ENCODE assay signal across 8 cellular contexts in genomic region chr1:1324084-1324523, GRCh38. TPM values are rescaled to one million over a fixed set of nuclear protein-coding genes. Genes with fewer than 3 reads are reported as not detected.
A peak's percentile ranks its signal among the peaks of the same experiment; 100 is the strongest.
DNase-seq lines count a peak whose midpoint lies in the region; ATAC-seq and TF ChIP-seq lines count a peak whose summit lies in the region.

No MANE protein-coding gene starts in this region.

- H3K4me1 ChIP-seq in cardiac muscle cell (ENCODE audit: low read depth): peaks cover 9% of the 10 kb centered on the region

- no peaks in the 10 kb centered on the region for H3K9me3 ChIP-seq in cardiac muscle cell (ENCODE audit: low read depth)

- intact Hi-C loops in left cardiac atrium (cut with DNase I): no loop called here

- ATAC-seq in left cardiac atrium (no peak), HG03460 (IDR thresholded peaks at IDR 0.05; ENCODE audit: unreplicated experiment) (peak; percentile 6)
- ATAC-seq in natural killer cell treated with Interleukin-12 subunit alpha and Interleukin-12 subunit beta and Interleukin-15 and Interleukin-18, amount 100 ng/mL, for 72 hours: peak; percentile 55 to 58

- no peak overlapping the region for H3K27ac ChIP-seq in cardiac muscle cell
- H3K27ac ChIP-seq in caudate nucleus (ENCODE audit: low read depth, low read length): peak overlapping the region; percentile 58

- H3K4me3 ChIP-seq in cardiac muscle cell: peak overlapping the region; percentile 98

- H3K27ac Mint-ChIP-seq in natural killer cell treated with Interleukin-12 subunit alpha and Interleukin-12 subunit beta and Interleukin-15 and Interleukin-18, amount 100 ng/mL, for 72 hours: peak overlapping the region; percentile 51 to 80

- H3K36me3 ChIP-seq in cardiac muscle cell: peaks cover 4% of the 10 kb centered on the region

- no peak for TF ChIP-seq CTCF in cardiac muscle cell (IDR thresholded peaks at IDR 0.05; ENCODE audit: low read depth, low read length)

- no peaks in the 10 kb centered on the region for H3K9me3 Mint-ChIP-seq in natural killer cell treated with Interleukin-12 subunit alpha and Interleukin-12 subunit beta and Interleukin-15 and Interleukin-18, amount 100 ng/mL, for 72 hours

- peaks cover 6% of the 10 kb centered on the region for H3K36me3 Mint-ChIP-seq in natural killer cell treated with Interleukin-12 subunit alpha and Interleukin-12 subunit beta and Interleukin-15 and Interleukin-18, amount 100 ng/mL, for 72 hours

- DNase-seq in cardiac muscle cell (ENCODE audit: low read depth in 1 of 2, low spot score in 1 of 2): no peak
- DNase-seq in left cardiac atrium: no peak
- no peak for DNase-seq in caudate nucleus (lab: John Stamatoyannopoulos, UW)
- no peak for DNase-seq in natural killer cell treated with Interleukin-12 subunit alpha and Interleukin-12 subunit beta and Interleukin-15 and Interleukin-18, amount 100 ng/mL, for 72 hours (ENCODE audit: low spot score)
- no peak for DNase-seq in NCI-H1417 (lab: John Stamatoyannopoulos, UW)
- DNase-seq in EL: no peak
- no peak for DNase-seq in middle frontal gyrus (ENCODE audit: extremely low spot score, low spot score)

- H3K4me1 Mint-ChIP-seq in natural killer cell treated with Interleukin-12 subunit alpha and Interleukin-12 subunit beta and Interleukin-15 and Interleukin-18, amount 100 ng/mL, for 72 hours (ENCODE audit: low read depth in 2 of 2): peaks cover 20 to 28% of the 10 kb centered on the region in 2 donors

- H3K27me3 Mint-ChIP-seq in natural killer cell treated with Interleukin-12 subunit alpha and Interleukin-12 subunit beta and Interleukin-15 and Interleukin-18, amount 100 ng/mL, for 72 hours: no peaks in the 10 kb centered on the region

- H3K27me3 ChIP-seq in cardiac muscle cell: no peaks in the 10 kb centered on the region

- peak overlapping the region; percentile 85 for H3K4me3 Mint-ChIP-seq in natural killer cell treated with Interleukin-12 subunit alpha and Interleukin-12 subunit beta and Interleukin-15 and Interleukin-18, amount 100 ng/mL, for 72 hours

RNA-seq across cellular contexts. Expression of gene INTS11, which starts 0.4 kb away (rescaled TPM):
- total RNA-seq in cardiac muscle cell (100.0 and 124 TPM in 2 replicates), left cardiac atrium (10 to 100 TPM; 48.5 to 60.0 TPM)
- 75.8 and 86.4 TPM in 2 replicates for polyA plus RNA-seq in cardiac muscle cell
- total RNA-seq in natural killer cell treated with Interleukin-12 subunit alpha and Interleukin-12 subunit beta and Interleukin-15 and Interleukin-18, amount 100 ng/mL, for 72 hours: 100 to 1,000 TPM; 122 to 204 TPM

RNA-seq across cellular contexts. Expression of gene CPTP, which starts 0.5 kb away (rescaled TPM):
- 38.5 and 49.3 TPM in 2 replicates for total RNA-seq in cardiac muscle cell
- 33.7 and 38.0 TPM in 2 replicates for polyA plus RNA-seq in cardiac muscle cell
- total RNA-seq in left cardiac atrium: 10 to 100 TPM; 31.8 to 32.5 TPM
- 10 to 100 TPM; 15.7 to 20.1 TPM for total RNA-seq in natural killer cell treated with Interleukin-12 subunit alpha and Interleukin-12 subunit beta and Interleukin-15 and Interleukin-18, amount 100 ng/mL, for 72 hours

RNA-seq across cellular contexts. Expression of gene TAS1R3, which starts 7.0 kb away (rescaled TPM):
- total RNA-seq in cardiac muscle cell: 0.81 and 1.1 TPM in 2 replicates
- 0.32 and 0.70 TPM in 2 replicates for polyA plus RNA-seq in cardiac muscle cell
- under 1 TPM; 0.44 to 0.65 TPM for total RNA-seq in left cardiac atrium
- under 1 TPM; 0.81 to 0.89 TPM for total RNA-seq in natural killer cell treated with Interleukin-12 subunit alpha and Interleukin-12 subunit beta and Interleukin-15 and Interleukin-18, amount 100 ng/mL, for 72 hours

RNA-seq across cellular contexts. Expression of gene PUSL1, which starts 15.7 kb away (rescaled TPM):
- total RNA-seq in cardiac muscle cell: 22.1 and 25.0 TPM in 2 replicates
- polyA plus RNA-seq in cardiac muscle cell: 17.4 and 18.7 TPM in 2 replicates
- 10 to 100 TPM; 11.4 to 12.2 TPM for total RNA-seq in left cardiac atrium
- 10 to 100 TPM; 19.2 to 39.0 TPM for total RNA-seq in natural killer cell treated with Interleukin-12 subunit alpha and Interleukin-12 subunit beta and Interleukin-15 and Interleukin-18, amount 100 ng/mL, for 72 hours

RNA-seq across cellular contexts. Expression of gene ACAP3, which starts 16.4 kb away (rescaled TPM):
- total RNA-seq in cardiac muscle cell: 59.1 and 61.4 TPM in 2 replicates
- polyA plus RNA-seq in cardiac muscle cell: 45.7 and 63.6 TPM in 2 replicates
- 10 to 100 TPM; 36.2 to 46.7 TPM for total RNA-seq in left cardiac atrium
- 10 to 100 TPM; 32.5 to 60.5 TPM for total RNA-seq in natural killer cell treated with Interleukin-12 subunit alpha and Interleukin-12 subunit beta and Interleukin-15 and Interleukin-18, amount 100 ng/mL, for 72 hours

Comparison
In these comparisons a context has a peak if more than half of its experiments do, and no peak if none do; other contexts are left out.
1. ATAC-seq: peak in HG03460 (single experiment) and natural killer cell treated with Interleukin-12 subunit alpha and Interleukin-12 subunit beta and Interleukin-15 and Interleukin-18, amount 100 ng/mL, for 72 hours (2 of 2); none in left cardiac atrium (0 of 2).